ENCODE assay signal across 35 cellular contexts in the genomic region with DNA sequence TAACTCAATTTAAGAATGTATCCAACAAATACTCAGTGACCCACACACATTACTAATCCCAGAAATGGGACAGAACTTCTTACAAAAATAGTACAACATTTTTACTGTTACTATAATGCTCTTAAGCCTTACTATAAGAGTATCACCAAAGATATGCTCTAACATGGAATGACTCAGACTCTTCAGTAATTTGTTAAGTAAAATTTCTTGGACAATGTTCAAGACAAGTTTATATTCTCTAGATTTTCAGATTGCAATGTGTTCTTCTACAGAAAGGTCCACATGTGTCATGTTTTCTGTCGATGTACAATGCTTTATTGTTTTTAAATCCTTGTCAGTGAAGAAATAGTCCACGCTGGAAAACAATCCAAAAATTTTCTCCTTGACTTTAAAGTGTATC.
"Had no signal": no experiment of that assay in that cellular context is flagged by ENCODE, and none has a peak within 500 bp of the region (broad histone marks: within the 10 kb centered on the region; RNA-seq: fewer than 3 reads in every experiment).

No MANE protein-coding gene starts in this region.

- H3K27me3 ChIP-seq: Peyer's patch, SJSA1 had no signal

- H3K9me3 Mint-ChIP-seq: activated B cell treated with CpG ODN at 0.5 μM for 24 hours; activated CD4-positive, alpha-beta memory T cell treated with anti-CD3 and anti-CD28 coated beads, Interleukin-2, amount 10 ng/mL, durations not matched to agents 7 days and 5 days; activated naive CD8-positive, alpha-beta T cell treated with anti-CD3 and anti-CD28 coated beads for 36 hours had no signal

- H3K9me3 ChIP-seq: Peyer's patch, SJSA1 had no signal

- ATAC-seq: activated CD8-positive, alpha-beta memory T cell treated with anti-CD3 and anti-CD28 coated beads, Interleukin-2, amount 10 ng/mL, durations not matched to agents 7 days and 5 days; PC-3 had no signal

- H3K36me3 ChIP-seq: Peyer's patch, SJSA1 had no signal

- DNase-seq: activated B cell treated with CpG ODN at 0.5 μM for 24 hours; activated CD4-positive, alpha-beta memory T cell treated with anti-CD3 and anti-CD28 coated beads, Interleukin-2, amount 10 ng/mL, durations not matched to agents 7 days and 5 days; activated CD4-positive, alpha-beta T cell treated with anti-CD3 and anti-CD28 coated beads for 4 hours; activated CD4-positive, CD25-positive, alpha-beta regulatory T cell treated with anti-CD3 and anti-CD28 coated beads, Interleukin-2, amount 50 U/mL, for 72 hours; activated CD8-positive, alpha-beta memory T cell treated with anti-CD3 and anti-CD28 coated beads for 24 hours; activated CD8-positive, alpha-beta memory T cell treated with anti-CD3 and anti-CD28 coated beads, Interleukin-2, amount 10 ng/mL, durations not matched to agents 7 days and 5 days; activated CD8-positive, alpha-beta memory T cell treated with anti-CD3 and anti-CD28 coated beads, Interleukin-2, amount 50 U/mL, for 48 hours; activated effector memory CD4-positive, alpha-beta T cell treated with anti-CD3 and anti-CD28 coated beads, Interleukin-2, amount 50 U/mL, for 16 hours; activated naive CD4-positive, alpha-beta T cell; activated naive CD4-positive, alpha-beta T cell treated with anti-CD3 and anti-CD28 coated beads, Interleukin-2, amount 50 U/mL, for 16 hours; activated naive CD8-positive, alpha-beta T cell treated with anti-CD3 and anti-CD28 coated beads for 36 hours; activated T-cell treated with anti-CD3 and anti-CD28 coated beads, Interleukin-2, amount 50 U/mL, for 48 hours; central memory CD4-positive, alpha-beta T cell; KG1; MM.1S; MV-4-11; NCI-H1092; NCI-H1436 treated with DMSO at 0.1 percent for 48 hours; NCI-H1694 treated with DMSO at 0.1 percent for 48 hours; NCI-H2029; NCI-H345; NCI-H526; NCI-H748 treated with DMSO at 0.1 percent for 48 hours; NK-92 treated with Interleukin-12 subunit alpha and Interleukin-12 subunit beta, amount 100 ng/mL, for 24 hours; PC-3; Peyer's patch; RPMI8226; SHP77 treated with DMSO at 0.1 percent for 48 hours; SW 1271; T-helper 1 cell; T-helper 2 cell; T-helper 9 cell had no signal

- H3K4me3 Mint-ChIP-seq: activated B cell treated with CpG ODN at 0.5 μM for 24 hours; activated CD4-positive, alpha-beta memory T cell treated with anti-CD3 and anti-CD28 coated beads, Interleukin-2, amount 10 ng/mL, durations not matched to agents 7 days and 5 days; activated CD8-positive, alpha-beta memory T cell treated with anti-CD3 and anti-CD28 coated beads, Interleukin-2, amount 10 ng/mL, durations not matched to agents 7 days and 5 days; activated naive CD8-positive, alpha-beta T cell treated with anti-CD3 and anti-CD28 coated beads for 36 hours; brain had no signal

- H3K27ac ChIP-seq: Peyer's patch, SJSA1, VCaP had no signal

- H3K4me1 Mint-ChIP-seq: activated B cell treated with CpG ODN at 0.5 μM for 24 hours; activated CD4-positive, alpha-beta memory T cell treated with anti-CD3 and anti-CD28 coated beads, Interleukin-2, amount 10 ng/mL, durations not matched to agents 7 days and 5 days; activated CD8-positive, alpha-beta memory T cell treated with anti-CD3 and anti-CD28 coated beads, Interleukin-2, amount 10 ng/mL, durations not matched to agents 7 days and 5 days; activated naive CD8-positive, alpha-beta T cell treated with anti-CD3 and anti-CD28 coated beads for 36 hours; brain had no signal

- H3K36me3 Mint-ChIP-seq: activated CD8-positive, alpha-beta memory T cell treated with anti-CD3 and anti-CD28 coated beads, Interleukin-2, amount 10 ng/mL, durations not matched to agents 7 days and 5 days; activated naive CD8-positive, alpha-beta T cell treated with anti-CD3 and anti-CD28 coated beads for 36 hours; brain had no signal

- H3K27ac Mint-ChIP-seq: activated B cell treated with CpG ODN at 0.5 μM for 24 hours; activated CD4-positive, alpha-beta memory T cell treated with anti-CD3 and anti-CD28 coated beads, Interleukin-2, amount 10 ng/mL, durations not matched to agents 7 days and 5 days; activated CD8-positive, alpha-beta memory T cell treated with anti-CD3 and anti-CD28 coated beads, Interleukin-2, amount 10 ng/mL, durations not matched to agents 7 days and 5 days; activated naive CD8-positive, alpha-beta T cell treated with anti-CD3 and anti-CD28 coated beads for 36 hours; brain had no signal

- H3K4me1 ChIP-seq: Peyer's patch, SJSA1 had no signal

- H3K4me3 ChIP-seq: Peyer's patch, SJSA1 had no signal
